Comparison of ENCODE assay signal across 10 cellular contexts in the genomic region with DNA sequence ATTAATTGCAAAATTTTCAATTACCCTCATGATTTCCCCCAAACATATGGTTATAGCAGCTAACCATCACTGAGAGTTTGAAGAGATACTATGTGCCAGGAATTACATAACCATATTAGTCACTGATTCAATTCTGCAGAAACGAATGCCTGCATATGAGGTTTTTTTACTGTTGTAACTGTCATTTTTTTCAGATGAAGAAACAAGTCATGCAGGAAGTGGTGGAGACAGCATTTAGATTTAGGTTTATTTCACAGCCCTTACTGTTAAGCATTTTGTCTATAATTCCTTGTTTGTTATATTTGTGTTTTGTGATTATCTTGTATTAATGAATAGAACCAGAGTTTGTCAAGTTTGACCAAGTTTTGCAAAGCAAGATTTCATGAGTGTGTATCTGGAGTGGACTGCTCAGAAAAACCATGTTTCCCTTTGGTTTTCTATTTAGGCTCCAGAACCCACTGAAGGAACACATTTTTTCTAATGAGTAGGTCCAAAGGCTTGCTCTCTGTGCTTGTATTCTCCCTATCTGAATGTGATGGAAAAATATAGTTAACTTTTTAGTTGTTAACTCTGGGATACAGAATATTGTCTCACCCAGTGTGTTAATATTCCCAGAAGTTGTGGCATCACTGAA.
DNase-seq lines count a peak whose midpoint lies in the region; ATAC-seq and TF ChIP-seq lines count a peak whose summit lies in the region.
"Had no signal": no experiment of that assay in that cellular context is flagged by ENCODE, and none has a peak within 500 bp of the region (broad histone marks: within the 10 kb centered on the region; RNA-seq: fewer than 3 reads in every experiment).

No MANE protein-coding gene starts in this region.

- peaks cover 4% of the 10 kb centered on the region for H3K9me3 Mint-ChIP-seq in natural killer cell treated with Interleukin-12 subunit alpha and Interleukin-12 subunit beta and Interleukin-15 and Interleukin-18, amount 100 ng/mL, for 72 hours

- H3K4me1 ChIP-seq in BLaER1 treated with 17β-estradiol and CSF1 and Interleukin-3, amounts not matched to agents 10 nM and 100 nM, result peaks cover 0 to 24% (median 3%) of the 10 kb centered on the region in 10 experiments; a peak in 9 of 20 replicates

- peak overlapping the region in 3 of 11 experiments; percentile 1 to 56 (median 51); a peak in 4 of 22 replicates for H3K9ac ChIP-seq in BLaER1 treated with 17β-estradiol and CSF1 and Interleukin-3, amounts not matched to agents 10 nM and 100 nM

- peak overlapping the region in 6 of 11 experiments; percentile 20 to 44 (median 40); a peak in 9 of 22 replicates for H3K4me2 ChIP-seq in BLaER1 treated with 17β-estradiol and CSF1 and Interleukin-3, amounts not matched to agents 10 nM and 100 nM

- TF ChIP-seq CTCF in astrocyte of the spinal cord (IDR thresholded peaks at IDR 0.05; ENCODE audit: low read depth, low read length), result no peak

- H3K27ac ChIP-seq in BLaER1 treated with 17β-estradiol and CSF1 and Interleukin-3, amounts not matched to agents 10 nM and 100 nM, result peak overlapping the region in 5 of 11 experiments; percentile 29 to 77 (median 69); a peak in 10 of 22 replicates
- H3K27ac ChIP-seq: testis had no signal

- no peak for ATAC-seq in HG03175 (IDR thresholded peaks at IDR 0.05; ENCODE audit: unreplicated experiment)
- ATAC-seq in natural killer cell treated with Interleukin-12 subunit alpha and Interleukin-12 subunit beta and Interleukin-15 and Interleukin-18, amount 100 ng/mL, for 72 hours, result no peak

- H3K4me3 Mint-ChIP-seq in natural killer cell treated with Interleukin-12 subunit alpha and Interleukin-12 subunit beta and Interleukin-15 and Interleukin-18, amount 100 ng/mL, for 72 hours, result no peak overlapping the region

- DNase-seq in NCI-H1694 (lab: John Stamatoyannopoulos, UW), result peak; percentile 35
- peak; percentile 82 for DNase-seq in astrocyte of the spinal cord (ENCODE audit: low read depth, low spot score)
- DNase-seq in kidney tubule cell (ENCODE audit: low spot score), result peak; percentile 64
- no peak for DNase-seq in natural killer cell treated with Interleukin-12 subunit alpha and Interleukin-12 subunit beta and Interleukin-15 and Interleukin-18, amount 100 ng/mL, for 72 hours (ENCODE audit: low spot score)
- no peak for DNase-seq in NCI-H1417 treated with DMSO at 0.1 percent for 48 hours (lab: John Stamatoyannopoulos, UW)
- DNase-seq in activated gamma-delta T cell (lab: John Stamatoyannopoulos, UW), result no peak
- DNase-seq: Calu3, testis had no signal

- H3K36me3 Mint-ChIP-seq in natural killer cell treated with Interleukin-12 subunit alpha and Interleukin-12 subunit beta and Interleukin-15 and Interleukin-18, amount 100 ng/mL, for 72 hours, result no peaks in the 10 kb centered on the region

- H3K4me3 ChIP-seq in BLaER1 treated with 17β-estradiol and CSF1 and Interleukin-3, amounts not matched to agents 10 nM and 100 nM, result no peak overlapping the region
- no peak overlapping the region for H3K4me3 ChIP-seq in astrocyte of the spinal cord (ENCODE audit: low read depth, low read length)
- H3K4me3 ChIP-seq: testis had no signal

- no peaks in the 10 kb centered on the region for H4K20me1 ChIP-seq in BLaER1 treated with 17β-estradiol and CSF1 and Interleukin-3, amounts not matched to agents 10 nM and 100 nM

- no peak overlapping the region for H3K27ac Mint-ChIP-seq in natural killer cell treated with Interleukin-12 subunit alpha and Interleukin-12 subunit beta and Interleukin-15 and Interleukin-18, amount 100 ng/mL, for 72 hours

- no peaks in the 10 kb centered on the region for H3K27me3 Mint-ChIP-seq in natural killer cell treated with Interleukin-12 subunit alpha and Interleukin-12 subunit beta and Interleukin-15 and Interleukin-18, amount 100 ng/mL, for 72 hours

- in situ Hi-C loops in astrocyte of the spinal cord (cut with HindIII; ENCODE audit: low sequenced_read_pairs), result no loop called here

- no peaks in the 10 kb centered on the region for H3K27me3 ChIP-seq in BLaER1 treated with 17β-estradiol and CSF1 and Interleukin-3, amounts not matched to agents 10 nM and 100 nM
- H3K27me3 ChIP-seq: testis had no signal

- H3K36me3 ChIP-seq in BLaER1 treated with 17β-estradiol and CSF1 and Interleukin-3, amounts not matched to agents 10 nM and 100 nM, result no peaks in the 10 kb centered on the region

- no peaks in the 10 kb centered on the region for H3K4me1 Mint-ChIP-seq in natural killer cell treated with Interleukin-12 subunit alpha and Interleukin-12 subunit beta and Interleukin-15 and Interleukin-18, amount 100 ng/mL, for 72 hours (ENCODE audit: low read depth in 2 of 2)

- no peaks in the 10 kb centered on the region for H3K9me3 ChIP-seq in BLaER1 treated with 17β-estradiol and CSF1 and Interleukin-3, amounts not matched to agents 10 nM and 100 nM (replicated peaks in 1 of 11)
- H3K9me3 ChIP-seq: testis had no signal

Comparison
In these comparisons a context has a peak if more than half of its experiments do, and no peak if none do; other contexts are left out.
1. DNase-seq: peak in NCI-H1694 (single experiment), astrocyte of the spinal cord (single experiment) and kidney tubule cell (single experiment); none in natural killer cell treated with Interleukin-12 subunit alpha and Interleukin-12 subunit beta and Interleukin-15 and Interleukin-18, amount 100 ng/mL, for 72 hours (single experiment), NCI-H1417 treated with DMSO at 0.1 percent for 48 hours (single experiment) and activated gamma-delta T cell (single experiment).